In the genomic region with DNA sequence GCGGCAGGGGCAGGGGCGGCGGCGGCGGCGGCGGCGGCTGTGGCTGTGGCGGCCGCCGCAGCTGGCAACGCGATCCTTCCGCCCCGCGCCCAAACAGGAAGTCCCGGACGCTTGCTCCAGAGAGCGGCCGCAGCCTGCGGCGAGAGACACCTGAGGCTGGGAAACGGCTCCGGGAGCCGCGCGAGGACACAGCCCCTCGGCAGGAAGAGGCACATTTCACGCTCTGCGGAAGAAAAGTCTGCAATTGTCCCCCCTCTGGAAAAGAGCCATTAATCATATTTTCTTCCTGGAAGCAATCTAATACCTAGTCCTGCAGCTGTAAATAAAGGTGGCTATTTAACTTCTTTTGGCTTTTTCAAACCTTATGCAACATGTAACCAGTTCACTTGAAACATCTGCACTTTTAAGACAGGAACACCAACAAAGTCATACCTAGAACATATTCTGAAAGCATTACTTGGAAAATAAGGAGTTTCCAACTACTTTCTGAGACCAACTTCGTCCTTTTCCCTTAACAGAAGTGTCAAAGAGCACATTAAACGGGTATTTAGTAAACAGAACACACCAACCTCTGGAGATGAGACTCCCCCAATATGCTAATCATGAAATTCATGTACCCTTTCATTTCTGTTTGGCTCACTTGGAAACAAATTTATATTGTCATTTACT, we compare ENCODE assay signal across 8 cellular contexts.
DNase-seq lines count a peak whose midpoint lies in the region; ATAC-seq, FAIRE-seq and TF ChIP-seq lines count a peak whose summit lies in the region.

No MANE protein-coding gene starts in this region.

- WGBS in hepatocyte (ENCODE audit: low lambda C conversion rate, missing lambda C conversion rate): 1% methylated on average over 28 of the region's 32 CpGs

- peaks cover 42% of the 10 kb centered on the region for H3K79me2 ChIP-seq in hepatocyte

- DNase-seq in AG10803 (ENCODE audit: low read depth) (no peak), GM19239 (ENCODE audit: insufficient read length, low spot score) (no peak), WERI-Rb-1 (no peak), hepatocyte (ENCODE audit: low spot score) (no peak)

- H3K9ac ChIP-seq in skeletal muscle tissue (ENCODE audit: low read depth in 1 of 3, low read length in 3 of 3): peak overlapping the region; percentile 87 to 94 (median 90)

- peak overlapping the region; percentile 94 for H3K27ac ChIP-seq in WERI-Rb-1
- peak overlapping the region; percentile 98 for H3K27ac ChIP-seq in hepatocyte
- peak overlapping the region; percentile 92 for H3K27ac ChIP-seq in skeletal muscle tissue (ENCODE audit: low read depth, low read length)

- no peak for TF ChIP-seq CTCF in AG10803 (conservative IDR thresholded peaks at IDR 0.05; ENCODE audit: low read length)
- no peak for TF ChIP-seq CTCF in WERI-Rb-1 (IDR thresholded peaks at IDR 0.05; ENCODE audit: low read depth, low read length)
- TF ChIP-seq CTCF in hepatocyte (IDR thresholded peaks at IDR 0.05; ENCODE audit: poor library complexity): no peak

- H2AFZ ChIP-seq in hepatocyte: peak overlapping the region; percentile 98

- peaks cover 27% of the 10 kb centered on the region for H4K20me1 ChIP-seq in hepatocyte (ENCODE audit: insufficient read depth, poor library complexity, severe bottlenecking)

- FAIRE-seq in GM19239 (lab: Jason Lieb, UNC): peak; percentile 80

- no peaks in the 10 kb centered on the region for H3K9me2 ChIP-seq in hepatocyte (replicated peaks; ENCODE audit: insufficient read depth)

- peak overlapping the region; percentile 89 for H3K4me3 ChIP-seq in AG10803 (ENCODE audit: low read length)
- peak overlapping the region; percentile 85 for H3K4me3 ChIP-seq in WERI-Rb-1 (ENCODE audit: low read depth, low read length)
- peak overlapping the region; percentile 95 for H3K4me3 ChIP-seq in hepatocyte
- peak overlapping the region; percentile 75 to 97 (median 88) for H3K4me3 ChIP-seq in skeletal muscle tissue (ENCODE audit: low read length in 3 of 3)

- no peaks in the 10 kb centered on the region for H3K9me3 ChIP-seq in WERI-Rb-1 (ENCODE audit: severe bottlenecking)
- no peaks in the 10 kb centered on the region for H3K9me3 ChIP-seq in hepatocyte (ENCODE audit: low read depth)
- no peaks in the 10 kb centered on the region for H3K9me3 ChIP-seq in skeletal muscle tissue (ENCODE audit: control insufficient read depth in 3 of 3, low read length in 3 of 3)

- H3K36me3 ChIP-seq in WERI-Rb-1 (peaks cover 5% of the 10 kb centered on the region), hepatocyte (replicated peaks; ENCODE audit: insufficient read depth, low read depth) (no peaks in the 10 kb centered on the region), skeletal muscle tissue (ENCODE audit: control insufficient read depth in 3 of 3, insufficient read depth in 3 of 3, low read length in 3 of 3) (no peaks in the 10 kb centered on the region)

- H3K4me1 ChIP-seq in hepatocyte (ENCODE audit: insufficient read depth) (peaks cover 5% of the 10 kb centered on the region), skeletal muscle tissue (ENCODE audit: control insufficient read depth in 3 of 3, insufficient read depth in 3 of 3, low read length in 3 of 3) (peaks cover 0 to 18% (median 9%) of the 10 kb centered on the region in 3 donors)

- no peaks in the 10 kb centered on the region for H3K27me3 ChIP-seq in WERI-Rb-1 (ENCODE audit: insufficient read depth, low read depth, severe bottlenecking)
- H3K27me3 ChIP-seq in hepatocyte: no peaks in the 10 kb centered on the region
- no peaks in the 10 kb centered on the region for H3K27me3 ChIP-seq in skeletal muscle tissue (ENCODE audit: control insufficient read depth in 3 of 3, insufficient read depth in 3 of 3, low read length in 3 of 3)

- H3K4me2 ChIP-seq in hepatocyte: peak overlapping the region; percentile 89

- ATAC-seq in HG03342 (IDR thresholded peaks at IDR 0.05; ENCODE audit: unreplicated experiment): no peak
- no peak for ATAC-seq in HG02642 (IDR thresholded peaks at IDR 0.05; ENCODE audit: poor library complexity, unreplicated experiment)
- ATAC-seq in HG03039 (IDR thresholded peaks at IDR 0.05; ENCODE audit: unreplicated experiment): no peak
